In the genomic region with DNA sequence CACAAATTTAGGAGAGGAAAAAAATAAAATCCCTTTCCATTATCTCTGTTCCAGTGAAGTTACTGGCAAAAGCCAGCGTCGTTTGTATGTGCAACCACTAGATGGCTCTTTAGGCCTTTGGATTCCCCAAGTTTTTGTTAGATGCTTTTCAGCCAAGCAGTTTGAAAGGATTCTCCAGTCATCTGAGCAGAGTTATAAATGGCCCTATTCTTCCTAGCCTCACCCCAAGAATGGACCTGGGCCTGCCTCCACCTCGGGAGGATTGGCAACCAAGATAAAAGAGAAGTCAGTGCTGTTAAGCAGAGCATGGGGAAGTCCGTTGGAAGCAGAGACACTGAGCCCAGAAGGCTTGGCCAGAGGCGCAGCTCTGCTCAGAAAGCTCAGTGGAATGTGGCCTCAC, we compare ENCODE assay signal across 9 cellular contexts. TPM values are rescaled to one million over a fixed set of nuclear protein-coding genes. Genes with fewer than 3 reads are reported as not detected.
A peak's percentile ranks its signal among the peaks of the same experiment; 100 is the strongest.
DNase-seq lines count a peak whose midpoint lies in the region; ATAC-seq and TF ChIP-seq lines count a peak whose summit lies in the region.
"Had no signal": no experiment of that assay in that cellular context is flagged by ENCODE, and none has a peak within 500 bp of the region (broad histone marks: within the 10 kb centered on the region; RNA-seq: fewer than 3 reads in every experiment).

No MANE protein-coding gene starts in this region.

- ATAC-seq in GM19035 (IDR thresholded peaks at IDR 0.05; ENCODE audit: unreplicated experiment) (peak; percentile 61), naive B cell (ENCODE audit: low read depth in 2 of 2) (no peak), HG03135 (IDR thresholded peaks at IDR 0.05; ENCODE audit: unreplicated experiment) (no peak)

- H3K27ac Mint-ChIP-seq in naive B cell: peak overlapping the region in 1 of 6 donors; percentile 11

- DNase-seq in COLO829 (ENCODE audit: low spot score) (peak; percentile 93), Karpas-422 (peak; percentile 77), SK-N-MC (ENCODE audit: low read depth, low spot score) (peak; percentile 42), esophagus muscularis mucosa (ENCODE audit: extremely low spot score) (no peak), naive B cell (peak; percentile 11)
- no peak for DNase-seq in stimulated activated CD4-positive, alpha-beta T cell treated with anti-CD3 and anti-CD28 coated beads, Interleukin-4, amount 100 ng/mL, for 24 hours

- H3K9ac ChIP-seq in Karpas-422 (ENCODE audit: low read length) (no peak overlapping the region), SK-N-MC (ENCODE audit: insufficient read length) (no peak overlapping the region)

- no peaks in the 10 kb centered on the region for H3K4me1 Mint-ChIP-seq in naive B cell

- H2AFZ ChIP-seq in Karpas-422 (ENCODE audit: low read length): no peak overlapping the region

- H3K4me3 Mint-ChIP-seq in naive B cell: no peak overlapping the region

- H3K27ac ChIP-seq in Karpas-422 (ENCODE audit: low read length) (no peak overlapping the region), SK-N-MC (no peak overlapping the region), esophagus muscularis mucosa (replicated peaks in 1 of 4) (no peak overlapping the region)

- no peaks in the 10 kb centered on the region for H3K9me2 ChIP-seq in Karpas-422 (replicated peaks; ENCODE audit: insufficient read depth, low read length)

- intact Hi-C loops in esophagus muscularis mucosa (cut with DNase I): loop anchor here (2.0 to 10.0 kb wide), 2 partner anchors 146 to 526 kb away; no protein-coding TSS in a partner anchor

- TF ChIP-seq EP300 in esophagus muscularis mucosa (IDR thresholded peaks at IDR 0.05): no peak

- H3K9me3 ChIP-seq in Karpas-422 (ENCODE audit: low read length): no peaks in the 10 kb centered on the region
- no peaks in the 10 kb centered on the region for H3K9me3 ChIP-seq in SK-N-MC (ENCODE audit: low read depth, low read length)
- H3K9me3 ChIP-seq in esophagus muscularis mucosa: no peaks in the 10 kb centered on the region

- 24% methylated on average over 5 of the region's 5 CpGs for WGBS in esophagus muscularis mucosa

- no peaks in the 10 kb centered on the region for H3K79me2 ChIP-seq in Karpas-422 (ENCODE audit: low read length)

- no peaks in the 10 kb centered on the region for H3K36me3 Mint-ChIP-seq in naive B cell

- H3K9me3 Mint-ChIP-seq in naive B cell: no peaks in the 10 kb centered on the region

- H3K27me3 ChIP-seq in Karpas-422 (ENCODE audit: low read length) (no peaks in the 10 kb centered on the region; the same call in 1 of the 2 replicates), esophagus muscularis mucosa (no peaks in the 10 kb centered on the region)

- TF ChIP-seq POLR2A in esophagus muscularis mucosa (IDR thresholded peaks at IDR 0.05; ENCODE audit: low read depth): no peak

- H3K4me3 ChIP-seq in Karpas-422 (ENCODE audit: low read length) (no peak overlapping the region), SK-N-MC (no peak overlapping the region), esophagus muscularis mucosa (no peak overlapping the region)

- no peaks in the 10 kb centered on the region for H4K20me1 ChIP-seq in Karpas-422 (ENCODE audit: insufficient read depth, low read depth, low read length)

- H3K4me2 ChIP-seq in Karpas-422 (ENCODE audit: low read depth, low read length, poor library complexity, severe bottlenecking): no peak overlapping the region

- peak; percentile 71 to 80 (median 78) for TF ChIP-seq CTCF in esophagus muscularis mucosa (IDR thresholded peaks at IDR 0.05)

- H3K4me1 ChIP-seq in Karpas-422 (ENCODE audit: low read length) (peaks cover 10% of the 10 kb centered on the region), esophagus muscularis mucosa (peaks cover 0 to 22% (median 14%) of the 10 kb centered on the region in 4 donors)

- peaks cover 0 to 11% (median 11%) of the 10 kb centered on the region in 3 donors for H3K27me3 Mint-ChIP-seq in naive B cell

- H3K36me3 ChIP-seq in Karpas-422 (ENCODE audit: insufficient read depth, low read length): no peaks in the 10 kb centered on the region
- no peaks in the 10 kb centered on the region for H3K36me3 ChIP-seq in SK-N-MC (ENCODE audit: insufficient read depth, low read length)
- H3K36me3 ChIP-seq in esophagus muscularis mucosa: no peaks in the 10 kb centered on the region

RNA-seq across cellular contexts. Expression of a gene that starts 15.4 kb away (rescaled TPM):
- not detected in 2 replicates for total RNA-seq in Karpas-422 (2014; rRNA removed; shearing (Covaris generic); ENCODE audit: low replicate concordance)
- total RNA-seq in esophagus muscularis mucosa: 1 to 10 TPM in 3 of 4 donors, under 1 TPM in 1; 0.83 to 1.6 (median 1.2) TPM
- polyA plus RNA-seq in naive B cell (ENCODE audit: low read depth in 6 of 6): not detected
- total RNA-seq: T-helper 1 cell treated with Interleukin-12 subunit alpha and Interleukin-12 subunit beta and Interleukin-4 antibody, amounts not matched to agents 30 ng/mL and 1 ng/mL, for 36 hours had no signal

Comparison
In these comparisons a context has a peak if more than half of its experiments do, and no peak if none do; other contexts are left out.
1. DNase-seq: peak in COLO829 (single experiment), Karpas-422 (single experiment), SK-N-MC (single experiment) and naive B cell (single experiment); none in esophagus muscularis mucosa (single experiment) and stimulated activated CD4-positive, alpha-beta T cell treated with anti-CD3 and anti-CD28 coated beads, Interleukin-4, amount 100 ng/mL, for 24 hours (single experiment).